14 cellular contexts compared by ENCODE assay signal in genomic region chr10:94194256-94194655, GRCh38.
DNase-seq lines count a peak whose midpoint lies in the region; FAIRE-seq and TF ChIP-seq lines count a peak whose summit lies in the region.
"Had no signal": no experiment of that assay in that cellular context is flagged by ENCODE, and none has a peak within 500 bp of the region (broad histone marks: within the 10 kb centered on the region; RNA-seq: fewer than 3 reads in every experiment).

No MANE protein-coding gene starts in this region.

- H3K4me3 ChIP-seq in A673 (ENCODE audit: low read depth, low read length, poor library complexity, severe bottlenecking): no peak overlapping the region
- peak overlapping the region; percentile 12 for H3K4me3 ChIP-seq in astrocyte (ENCODE audit: insufficient read depth, low read depth, low read length)
- no peak overlapping the region for H3K4me3 ChIP-seq in ascending aorta

- H3K9me3 Mint-ChIP-seq in astrocyte (ENCODE audit: unreplicated experiment) (peaks cover 5% of the 10 kb centered on the region), nephron progenitor cell (no peaks in the 10 kb centered on the region)
- H3K9me3 Mint-ChIP-seq: activated B cell treated with CpG ODN at 0.5 μM for 24 hours had no signal

- no peaks in the 10 kb centered on the region for H3K36me3 Mint-ChIP-seq in astrocyte (ENCODE audit: low read depth, unreplicated experiment)
- H3K36me3 Mint-ChIP-seq in nephron progenitor cell (ENCODE audit: low read depth): no peaks in the 10 kb centered on the region
- H3K36me3 Mint-ChIP-seq: CD14-positive monocyte had no signal

- H3K27me3 Mint-ChIP-seq in astrocyte (ENCODE audit: low read depth, unreplicated experiment) (no peaks in the 10 kb centered on the region), nephron progenitor cell (ENCODE audit: low read depth, poor library complexity) (peaks cover 7% of the 10 kb centered on the region)

- H3K27ac Mint-ChIP-seq in astrocyte (ENCODE audit: unreplicated experiment): no peak overlapping the region
- H3K27ac Mint-ChIP-seq in nephron progenitor cell: no peak overlapping the region
- H3K27ac Mint-ChIP-seq: activated B cell treated with CpG ODN at 0.5 μM for 24 hours, CD14-positive monocyte had no signal

- no peaks in the 10 kb centered on the region for H3K36me3 ChIP-seq in A673 (ENCODE audit: insufficient read depth, low read length, poor library complexity, severe bottlenecking)
- no peaks in the 10 kb centered on the region for H3K36me3 ChIP-seq in astrocyte (ENCODE audit: insufficient read depth, low read length)
- H3K36me3 ChIP-seq in ascending aorta: no peaks in the 10 kb centered on the region

- H4K20me1 ChIP-seq in astrocyte (ENCODE audit: insufficient read depth, low read length): no peaks in the 10 kb centered on the region

- POLR2A ChIA-PET in A673 (lab: Charles Lee; ENCODE audit: low non-redundant PET): no interaction called here

- peaks cover 3% of the 10 kb centered on the region for H3K4me1 ChIP-seq in A673 (ENCODE audit: insufficient read depth, low read length, poor library complexity, severe bottlenecking)
- peaks cover 21% of the 10 kb centered on the region for H3K4me1 ChIP-seq in astrocyte (ENCODE audit: insufficient read depth, low read length)
- H3K4me1 ChIP-seq in ascending aorta: peaks cover 0 to 17% of the 10 kb centered on the region in 2 donors

- BruUV-seq in A673 (replicated peaks; lab: Mats Ljungman, UMichigan): no TSS peak

- peak overlapping the region; percentile 78 for H3K4me2 ChIP-seq in astrocyte (ENCODE audit: low read length)

- H3K9me3 ChIP-seq in A673 (ENCODE audit: low read depth, low read length, poor library complexity, severe bottlenecking) (no peaks in the 10 kb centered on the region), astrocyte (ENCODE audit: insufficient read depth, low read depth, low read length) (no peaks in the 10 kb centered on the region), ascending aorta (no peaks in the 10 kb centered on the region)

- TF ChIP-seq CTCF in A673 (conservative IDR thresholded peaks at IDR 0.05; ENCODE audit: low read depth, low read length): no peak
- peak; percentile 12 for TF ChIP-seq CTCF in astrocyte (IDR thresholded peaks at IDR 0.05; ENCODE audit: insufficient read depth, low read depth, low read length)
- TF ChIP-seq CTCF in ascending aorta (IDR thresholded peaks at IDR 0.05): no peak
- TF ChIP-seq CTCF in nephron progenitor cell (IDR thresholded peaks at IDR 0.05): no peak

- no peaks in the 10 kb centered on the region for H3K27me3 ChIP-seq in A673 (replicated peaks; ENCODE audit: insufficient read depth, low read depth, low read length, poor library complexity)
- H3K27me3 ChIP-seq in astrocyte (ENCODE audit: insufficient read depth, low read length): no peaks in the 10 kb centered on the region
- H3K27me3 ChIP-seq in ascending aorta: no peaks in the 10 kb centered on the region

- no peak overlapping the region for H2AFZ ChIP-seq in astrocyte (ENCODE audit: low read depth, low read length)

- H3K4me3 Mint-ChIP-seq in astrocyte (ENCODE audit: unreplicated experiment) (no peak overlapping the region), nephron progenitor cell (no peak overlapping the region)
- H3K4me3 Mint-ChIP-seq: activated B cell treated with CpG ODN at 0.5 μM for 24 hours, CD14-positive monocyte had no signal

- DNase-seq in A673 (ENCODE audit: low spot score) (peak; percentile 22), HCEC 1CT (peak; percentile 77), astrocyte (ENCODE audit: low read depth) (peak; percentile 76), hepatic stellate cell (ENCODE audit: low spot score) (peak; percentile 12), CD1c-positive myeloid dendritic cell (ENCODE audit: extremely low spot score) (no peak), mucosa of gallbladder (ENCODE audit: low spot score) (no peak), ascending aorta (ENCODE audit: low spot score in 2 of 2) (no peak), nephron progenitor cell (no peak)
- DNase-seq: activated B cell treated with CpG ODN at 0.5 μM for 24 hours, MM.1S, NCI-H446 had no signal

- no peaks in the 10 kb centered on the region for H3K79me2 ChIP-seq in astrocyte (ENCODE audit: insufficient read depth, low read length)

- peaks cover 9% of the 10 kb centered on the region for H3K4me1 Mint-ChIP-seq in astrocyte (ENCODE audit: low read depth, unreplicated experiment)
- H3K4me1 Mint-ChIP-seq in nephron progenitor cell: peaks cover 4% of the 10 kb centered on the region
- H3K4me1 Mint-ChIP-seq: activated B cell treated with CpG ODN at 0.5 μM for 24 hours, CD14-positive monocyte had no signal

- no peak overlapping the region for H3K9ac ChIP-seq in astrocyte (ENCODE audit: low read length)

- no peak overlapping the region for H3K27ac ChIP-seq in A673 (ENCODE audit: low read depth, low read length, poor library complexity, severe bottlenecking)
- H3K27ac ChIP-seq in astrocyte (ENCODE audit: low read depth, low read length): peak overlapping the region; percentile 33
- H3K27ac ChIP-seq in ascending aorta: peak overlapping the region in 1 of 2 donors; percentile 9

- FAIRE-seq in astrocyte (lab: Jason Lieb, UNC): peak; percentile 92
- FAIRE-seq: frontal cortex, GM19239 had no signal

- CTCF ChIA-PET in A673 (lab: Charles Lee): no interaction called here

- intact Hi-C loops in A673 (cut with micrococcal nuclease; ENCODE audit: unreplicated experiment) (no loop called here), ascending aorta (cut with DNase I) (loop anchor here (2.0 to 5.0 kb wide), 2 partner anchors 19 to 47 kb away; no protein-coding TSS in a partner anchor)

Comparison
In these comparisons a context has a peak if more than half of its experiments do, and no peak if none do; other contexts are left out.
1. DNase-seq: peak in A673 (single experiment), HCEC 1CT (single experiment), astrocyte (single experiment) and hepatic stellate cell (single experiment); none in CD1c-positive myeloid dendritic cell (single experiment), mucosa of gallbladder (single experiment), ascending aorta (0 of 2) and nephron progenitor cell (single experiment).